11 cellular contexts compared by ENCODE assay signal in genomic region chr15:90986790-90987507, GRCh38. TPM values are rescaled to one million over a fixed set of nuclear protein-coding genes. Genes with fewer than 3 reads are reported as not detected.
DNase-seq lines count a peak whose midpoint lies in the region; ATAC-seq, FAIRE-seq and TF ChIP-seq lines count a peak whose summit lies in the region.
"Had no signal": no experiment of that assay in that cellular context is flagged by ENCODE, and none has a peak within 500 bp of the region (broad histone marks: within the 10 kb centered on the region; RNA-seq: fewer than 3 reads in every experiment).

No MANE protein-coding gene starts in this region.

- TF ChIP-seq POLR2A in GM12892 (IDR thresholded peaks at IDR 0.05; ENCODE audit: low read depth, low read length): no peak
- no peak for TF ChIP-seq POLR2A in esophagus squamous epithelium (IDR thresholded peaks at IDR 0.05)

- intact Hi-C loops in esophagus squamous epithelium (cut with DNase I): no loop called here

- ATAC-seq in GM19463 (IDR thresholded peaks at IDR 0.05; ENCODE audit: unreplicated experiment) (peak; percentile 57), HG03442 (IDR thresholded peaks at IDR 0.05; ENCODE audit: unreplicated experiment) (peak; percentile 63)

- peak overlapping the region in 1 of 4 donors; percentile 20 for H3K4me3 ChIP-seq in esophagus squamous epithelium

- no peaks in the 10 kb centered on the region for H3K9me3 ChIP-seq in esophagus squamous epithelium

- peak overlapping the region in 3 of 4 donors; percentile 38 to 77 (median 57) for H3K27ac ChIP-seq in esophagus squamous epithelium

- no peak for TF ChIP-seq CTCF in esophagus squamous epithelium (IDR thresholded peaks at IDR 0.05)

- DNase-seq in GM12892 (ENCODE audit: insufficient read length) (peak; percentile 24), esophagus squamous epithelium (lab: John Stamatoyannopoulos, UW) (no peak), Kasumi-1 (lab: John Stamatoyannopoulos, UW) (no peak), DMS53 (lab: John Stamatoyannopoulos, UW) (no peak), SKM-1 (lab: John Stamatoyannopoulos, UW; ENCODE audit: unreplicated experiment) (no peak)
- DNase-seq in activated effector memory CD4-positive, alpha-beta T cell treated with anti-CD3 and anti-CD28 coated beads, Interleukin-2, amount 50 U/mL, for 16 hours: no peak
- DNase-seq: DMS 273 treated with DMSO at 0.1 percent for 48 hours, T-helper 9 cell had no signal

- peaks cover 0 to 15% (median 0%) of the 10 kb centered on the region in 3 donors for H3K36me3 ChIP-seq in esophagus squamous epithelium

- no peak for FAIRE-seq in GM12892 (lab: Jason Lieb, UNC)
- FAIRE-seq: endometrium had no signal

- H3K4me1 ChIP-seq in esophagus squamous epithelium: peaks cover 0 to 32% (median 5%) of the 10 kb centered on the region in 3 donors

- 52 to 64% methylated on average over 11 of the region's 11 CpGs for WGBS in esophagus squamous epithelium, 2 donors

- H3K27me3 ChIP-seq in esophagus squamous epithelium: no peaks in the 10 kb centered on the region

RNA-seq across cellular contexts. Expression of gene PRC1, which starts 7.4 kb away (rescaled TPM):
- polyA plus RNA-seq in GM12892 (2012; ENCODE audit: missing spikeins): 72.3 TPM
- 100 to 1,000 TPM in 1 of 4 donors, 10 to 100 TPM in 3; 49.6 to 100 (median 58.4) TPM for total RNA-seq in esophagus squamous epithelium

RNA-seq across cellular contexts. Expression of gene RCCD1, which starts 32.3 kb away (rescaled TPM):
- polyA plus RNA-seq in GM12892 (2012; ENCODE audit: missing spikeins): 16.0 TPM
- total RNA-seq in esophagus squamous epithelium: 10 to 100 TPM in 1 of 4 donors, 1 to 10 TPM in 3; 8.7 to 12.6 (median 9.8) TPM

RNA-seq across cellular contexts. Expression of gene VPS33B, which starts 35.4 kb away (rescaled TPM):
- 18.5 TPM for polyA plus RNA-seq in GM12892 (2012; ENCODE audit: missing spikeins)
- total RNA-seq in esophagus squamous epithelium: 1 to 10 TPM; 3.3 to 9.0 (median 8.1) TPM

RNA-seq across cellular contexts. Expression of gene UNC45A, which starts 51.9 kb away (rescaled TPM):
- 33.9 TPM for polyA plus RNA-seq in GM12892 (2012; ENCODE audit: missing spikeins)
- total RNA-seq in esophagus squamous epithelium: 10 to 100 TPM; 38.7 to 76.0 (median 64.2) TPM

RNA-seq across cellular contexts. Expression of gene HDDC3, which starts 54.6 kb away (rescaled TPM):
- 20.4 TPM for polyA plus RNA-seq in GM12892 (2012; ENCODE audit: missing spikeins)
- 10 to 100 TPM in 3 of 4 donors, 1 to 10 TPM in 1; 5.8 to 13.7 (median 11.7) TPM for total RNA-seq in esophagus squamous epithelium
